17 cellular contexts compared by ENCODE assay signal in genomic region chr2:127504552-127505460, GRCh38. TPM values are rescaled to one million over a fixed set of nuclear protein-coding genes. Genes with fewer than 3 reads are reported as not detected.
DNase-seq lines count a peak whose midpoint lies in the region; ATAC-seq and TF ChIP-seq lines count a peak whose summit lies in the region.
"Had no signal": no experiment of that assay in that cellular context is flagged by ENCODE, and none has a peak within 500 bp of the region (broad histone marks: within the 10 kb centered on the region; RNA-seq: fewer than 3 reads in every experiment).

No MANE protein-coding gene starts in this region.

- DNase-seq in activated CD4-positive, alpha-beta T cell treated with anti-CD3 and anti-CD28 coated beads, Interleukin-2, amount 10 ng/mL, durations not matched to agents 24 days and 14 days: peak; percentile 45
- no peak for DNase-seq in activated CD4-positive, alpha-beta T cell treated with anti-CD3 and anti-CD28 coated beads, Interleukin-2, amount 50 U/mL, for 1 hour
- DNase-seq in HFFc6 (peak; percentile 59), mammary epithelial cell (no peak), osteoblast (ENCODE audit: insufficient read length, low spot score, missing footprints) (peak; percentile 41), SKM-1 treated with dmso at 0.1 percent for 144 hours (lab: John Stamatoyannopoulos, UW; ENCODE audit: unreplicated experiment) (no peak), HAP-1 (ENCODE audit: low spot score in 2 of 2) (no peak)
- DNase-seq: activated CD4-positive, alpha-beta T cell treated with anti-CD3 and anti-CD28 coated beads for 4 hours; activated gamma-delta T cell; left ventricle myocardium inferior; NCI-H2227 treated with DMSO at 0.1 percent for 48 hours; small intestine; T-helper 1 cell had no signal

- H3K9me3 Mint-ChIP-seq in activated CD4-positive, alpha-beta T cell treated with anti-CD3 and anti-CD28 coated beads, Interleukin-2, amount 10 ng/mL, durations not matched to agents 24 days and 14 days: no peaks in the 10 kb centered on the region
- no peaks in the 10 kb centered on the region for H3K9me3 Mint-ChIP-seq in HFFc6
- H3K9me3 Mint-ChIP-seq: neural crest cell had no signal

- WGBS in mammary epithelial cell (ENCODE audit: low coverage, missing lambda C conversion rate): 82% methylated on average over 11 of the region's 13 CpGs

- H4K20me1 ChIP-seq in mammary epithelial cell (ENCODE audit: insufficient read depth, low read length) (peaks cover 2% of the 10 kb centered on the region), osteoblast (ENCODE audit: insufficient read depth, low read length) (peaks cover 5% of the 10 kb centered on the region)

- no peaks in the 10 kb centered on the region for H3K9me3 ChIP-seq in mammary epithelial cell (replicated peaks; ENCODE audit: insufficient read depth, low read length)
- no peaks in the 10 kb centered on the region for H3K9me3 ChIP-seq in osteoblast (ENCODE audit: low read depth, low read length)
- no peaks in the 10 kb centered on the region for H3K9me3 ChIP-seq in HAP-1
- H3K9me3 ChIP-seq: left ventricle myocardium inferior, suprapubic skin had no signal

- H3K4me3 ChIP-seq in mammary epithelial cell (replicated peaks in 1 of 3; ENCODE audit: insufficient read depth in 1 of 3, low read depth in 2 of 3, low read length in 3 of 3) (no peak overlapping the region), osteoblast (ENCODE audit: insufficient read depth, low read length) (no peak overlapping the region), HAP-1 (no peak overlapping the region)
- H3K4me3 ChIP-seq: cardiac muscle cell, left ventricle myocardium inferior, suprapubic skin had no signal

- H3K4me1 ChIP-seq in mammary epithelial cell (ENCODE audit: insufficient read depth, low read length) (peaks cover 16% of the 10 kb centered on the region), osteoblast (ENCODE audit: insufficient read depth, low read length) (peaks cover 38% of the 10 kb centered on the region), HAP-1 (peaks cover 11% of the 10 kb centered on the region)

- no peak overlapping the region for H3K9ac ChIP-seq in mammary epithelial cell (ENCODE audit: insufficient read depth, low read length)

- H3K27me3 ChIP-seq in mammary epithelial cell (ENCODE audit: insufficient read depth, low read length) (no peaks in the 10 kb centered on the region), osteoblast (ENCODE audit: insufficient read depth, low read length) (no peaks in the 10 kb centered on the region), HAP-1 (ENCODE audit: low read depth) (no peaks in the 10 kb centered on the region)
- H3K27me3 ChIP-seq: cardiac muscle cell, suprapubic skin had no signal

- no peak overlapping the region for H3K4me2 ChIP-seq in mammary epithelial cell (ENCODE audit: insufficient read depth, low read depth, low read length)
- peak overlapping the region; percentile 6 for H3K4me2 ChIP-seq in osteoblast (ENCODE audit: insufficient read depth, low read length)

- CTCF ChIA-PET in mammary epithelial cell (lab: Charles Lee; ENCODE audit: low non-redundant PET): no interaction called here

- H3K4me3 Mint-ChIP-seq in activated CD4-positive, alpha-beta T cell treated with anti-CD3 and anti-CD28 coated beads, Interleukin-2, amount 10 ng/mL, durations not matched to agents 24 days and 14 days: no peak overlapping the region
- peak overlapping the region; percentile 70 for H3K4me3 Mint-ChIP-seq in HFFc6
- H3K4me3 Mint-ChIP-seq: neural crest cell had no signal

- peak overlapping the region; percentile 30 for H3K27ac Mint-ChIP-seq in activated CD4-positive, alpha-beta T cell treated with anti-CD3 and anti-CD28 coated beads, Interleukin-2, amount 10 ng/mL, durations not matched to agents 24 days and 14 days
- H3K27ac Mint-ChIP-seq in HFFc6: peak overlapping the region; percentile 91

- BruUV-seq in mammary epithelial cell (replicated peaks; lab: Mats Ljungman, UMichigan): TSS peak; percentile 71

- H3K4me1 Mint-ChIP-seq in activated CD4-positive, alpha-beta T cell treated with anti-CD3 and anti-CD28 coated beads, Interleukin-2, amount 10 ng/mL, durations not matched to agents 24 days and 14 days: peaks cover 21% of the 10 kb centered on the region
- H3K4me1 Mint-ChIP-seq in HFFc6 (ENCODE audit: low read depth): peaks cover 52% of the 10 kb centered on the region

- H2AFZ ChIP-seq in mammary epithelial cell (ENCODE audit: low read depth, low read length) (no peak overlapping the region), osteoblast (ENCODE audit: low read length) (peak overlapping the region; percentile 25)

- dilution Hi-C loops in mammary epithelial cell (cut with HindIII; ENCODE audit: low sequenced_read_pairs): no loop called here

- in situ Hi-C loops in mammary epithelial cell (cut with MboI; ENCODE audit: low sequenced_read_pairs in 2 of 2): no loop called here
- in situ Hi-C loops in HAP-1 (cut with MboI; ENCODE audit: low sequenced_read_pairs): no loop called here

- H3K36me3 ChIP-seq in mammary epithelial cell (ENCODE audit: insufficient read depth, low read length): peaks cover 37% of the 10 kb centered on the region
- H3K36me3 ChIP-seq in osteoblast (ENCODE audit: insufficient read depth, low read length): peaks cover 55% of the 10 kb centered on the region
- H3K36me3 ChIP-seq in HAP-1 (replicated peaks): peaks cover 67% of the 10 kb centered on the region

- H3K27me3 Mint-ChIP-seq in activated CD4-positive, alpha-beta T cell treated with anti-CD3 and anti-CD28 coated beads, Interleukin-2, amount 10 ng/mL, durations not matched to agents 24 days and 14 days: no peaks in the 10 kb centered on the region
- H3K27me3 Mint-ChIP-seq in HFFc6 (ENCODE audit: insufficient read depth): no peaks in the 10 kb centered on the region; the same call in 1 of the 2 replicates

- H3K27ac ChIP-seq in mammary epithelial cell (ENCODE audit: insufficient read depth, low read depth, low read length) (no peak overlapping the region), osteoblast (ENCODE audit: low read depth, low read length) (peak overlapping the region; percentile 75)
- H3K27ac ChIP-seq: cardiac muscle cell, left ventricle myocardium inferior, suprapubic skin had no signal

- intact Hi-C loops in activated CD4-positive, alpha-beta T cell treated with anti-CD3 and anti-CD28 coated beads, Interleukin-2, amount 10 ng/mL, durations not matched to agents 24 days and 14 days (cut with micrococcal nuclease): no loop called here
- intact Hi-C loops in mammary epithelial cell (cut with micrococcal nuclease): loop anchor here (5.0 kb wide), 2 partner anchors 142 to 307 kb away; partner anchors contain the start of genes GPR17 and WDR33

- peaks cover 61% of the 10 kb centered on the region for H3K36me3 Mint-ChIP-seq in activated CD4-positive, alpha-beta T cell treated with anti-CD3 and anti-CD28 coated beads, Interleukin-2, amount 10 ng/mL, durations not matched to agents 24 days and 14 days (ENCODE audit: low read depth)
- H3K36me3 Mint-ChIP-seq in HFFc6 (ENCODE audit: low read depth): peaks cover 49% of the 10 kb centered on the region

- peaks cover 62% of the 10 kb centered on the region for H3K79me2 ChIP-seq in mammary epithelial cell (ENCODE audit: insufficient read depth, low read length)
- H3K79me2 ChIP-seq in osteoblast (ENCODE audit: insufficient read depth, low read length): peaks cover 51% of the 10 kb centered on the region

- no peak for ATAC-seq in GM18868 (IDR thresholded peaks at IDR 0.05; ENCODE audit: unreplicated experiment)

- TF ChIP-seq CTCF in HFFc6 (IDR thresholded peaks at IDR 0.05) (no peak), mammary epithelial cell (conservative IDR thresholded peaks at IDR 0.05 in 1 of 2, IDR thresholded peaks at IDR 0.05 in 1 of 2; ENCODE audit: extremely low read depth in 1 of 2, insufficient read depth in 1 of 2, low read depth in 1 of 2, low read length in 2 of 2) (no peak), osteoblast (IDR thresholded peaks at IDR 0.05; ENCODE audit: extremely low read depth, low read depth, low read length) (no peak)

RNA-seq across cellular contexts. Expression of gene IWS1, which starts 21.5 kb away (rescaled TPM):
- 57.6 and 61.9 TPM in 2 replicates for total RNA-seq in activated CD4-positive, alpha-beta T cell treated with anti-CD3 and anti-CD28 coated beads, Interleukin-2, amount 10 ng/mL, durations not matched to agents 24 days and 14 days
- 10 to 100 TPM; 34.7 to 44.6 (median 38.3) TPM for total RNA-seq in HFFc6 (2021; fragmentation: NEBNext Ultra II Directional; extraction: Animal tissue kit (Norgen Biotek cat#: 25700))
- total RNA-seq in mammary epithelial cell (10 to 100 TPM; 24.7 to 52.5 TPM), osteoblast (28.3 and 36.6 TPM in 2 replicates)
- polyA plus RNA-seq in mammary epithelial cell: 30.9 TPM
- polyA minus RNA-seq in mammary epithelial cell: 74.0 TPM

RNA-seq across cellular contexts. Expression of gene MYO7B, which starts 30.7 kb away (rescaled TPM):
- total RNA-seq in activated CD4-positive, alpha-beta T cell treated with anti-CD3 and anti-CD28 coated beads, Interleukin-2, amount 10 ng/mL, durations not matched to agents 24 days and 14 days: 0.07 and 0.12 TPM in 2 replicates
- 1 to 10 TPM in 2 of 6 experiments, under 1 TPM in 4; 0.74 to 1.3 (median 0.98) TPM for total RNA-seq in HFFc6 (2021; fragmentation: NEBNext Ultra II Directional; extraction: Animal tissue kit (Norgen Biotek cat#: 25700))
- total RNA-seq in mammary epithelial cell: not detected
- not detected for polyA plus RNA-seq in mammary epithelial cell
- polyA minus RNA-seq in mammary epithelial cell: not detected
- total RNA-seq in osteoblast: under 0.01 TPM in 2 replicates

Comparison
In these comparisons a context has a peak if more than half of its experiments do, and no peak if none do; other contexts are left out.
1. DNase-seq: peak in activated CD4-positive, alpha-beta T cell treated with anti-CD3 and anti-CD28 coated beads, Interleukin-2, amount 10 ng/mL, durations not matched to agents 24 days and 14 days (single experiment), HFFc6 (single experiment) and osteoblast (single experiment); none in activated CD4-positive, alpha-beta T cell treated with anti-CD3 and anti-CD28 coated beads, Interleukin-2, amount 50 U/mL, for 1 hour (single experiment), mammary epithelial cell (single experiment), SKM-1 treated with dmso at 0.1 percent for 144 hours (single experiment) and HAP-1 (0 of 2).